In the genomic region with DNA sequence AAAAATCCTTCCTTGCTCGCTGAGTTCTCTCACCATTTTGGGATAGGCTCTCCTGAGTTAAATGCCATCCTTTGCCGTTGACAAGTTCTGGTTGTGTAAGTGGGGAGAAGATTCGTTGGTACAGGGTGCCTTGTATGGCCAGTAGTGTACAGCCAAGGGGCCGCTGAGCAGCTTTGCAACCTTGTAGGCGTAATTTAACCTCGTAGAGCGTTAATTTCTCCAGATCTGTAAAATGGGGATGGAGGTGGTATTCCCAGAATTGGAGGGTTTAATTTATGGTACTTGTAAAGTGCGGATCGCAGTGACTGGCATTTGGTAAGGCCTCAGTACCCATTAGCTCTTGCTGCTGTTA, we compare ENCODE assay signal across 2 cellular contexts.
TF ChIP-seq lines count a peak whose summit lies in the region.

No MANE protein-coding gene starts in this region.

TF ChIP-seq in HEK293, 187 proteins besides CTCF, POLR2A, EP300 and RAD21:
- no peak for TF ChIP-seq ZFHX2 (tag by site-specific recombination; conservative IDR thresholded peaks at IDR 0.05)
- no peak for TF ChIP-seq ZNF433 (tag by site-specific recombination; IDR thresholded peaks at IDR 0.05; ENCODE audit: low read depth)
- TF ChIP-seq, protein P1, sequence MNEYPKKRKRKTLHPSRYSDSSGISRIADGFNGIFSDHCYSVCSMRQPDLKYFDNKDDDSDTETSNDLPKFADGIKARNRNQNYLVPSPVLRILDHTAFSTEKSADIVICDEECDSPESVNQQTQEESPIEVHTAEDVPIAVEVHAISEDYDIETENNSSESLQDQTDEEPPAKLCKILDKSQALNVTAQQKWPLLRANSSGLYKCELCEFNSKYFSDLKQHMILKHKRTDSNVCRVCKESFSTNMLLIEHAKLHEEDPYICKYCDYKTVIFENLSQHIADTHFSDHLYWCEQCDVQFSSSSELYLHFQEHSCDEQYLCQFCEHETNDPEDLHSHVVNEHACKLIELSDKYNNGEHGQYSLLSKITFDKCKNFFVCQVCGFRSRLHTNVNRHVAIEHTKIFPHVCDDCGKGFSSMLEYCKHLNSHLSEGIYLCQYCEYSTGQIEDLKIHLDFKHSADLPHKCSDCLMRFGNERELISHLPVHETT (tag by site-specific recombination; IDR thresholded peaks at IDR 0.05), result no peak
- 0 out of 2 replicates have a peak, but pooled peaks have one; percentile 39 for TF ChIP-seq ZNF600 (tag by site-specific recombination; IDR thresholded peaks at IDR 0.05)
- TF ChIP-seq ZBTB17 (tag by site-specific recombination; IDR thresholded peaks at IDR 0.05), result peak; percentile 44
- no peak for TF ChIP-seq ZNF350 (tag by site-specific recombination; IDR thresholded peaks at IDR 0.05)
TF ChIP-seq in HEK293: peak in this region for 2.

TF ChIP-seq in K562, 482 proteins besides CTCF, POLR2A, EP300 and RAD21:
- TF ChIP-seq, protein P2, sequence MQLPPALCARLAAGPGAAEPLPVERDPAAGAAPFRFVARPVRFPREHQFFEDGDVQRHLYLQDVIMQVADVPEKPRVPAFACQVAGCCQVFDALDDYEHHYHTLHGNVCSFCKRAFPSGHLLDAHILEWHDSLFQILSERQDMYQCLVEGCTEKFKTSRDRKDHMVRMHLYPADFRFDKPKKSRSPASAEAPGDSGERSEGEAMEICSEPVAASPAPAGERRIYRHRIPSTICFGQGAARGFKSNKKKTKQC (CRISPR knock-in tag; IDR thresholded peaks at IDR 0.05), result no peak
- TF ChIP-seq MTA3 (IDR thresholded peaks at IDR 0.05; ENCODE audit: borderline replicate concordance), result no peak
- TF ChIP-seq ZNF77 (CRISPR knock-in tag; IDR thresholded peaks at IDR 0.05), result no peak
- TF ChIP-seq, protein P3, sequence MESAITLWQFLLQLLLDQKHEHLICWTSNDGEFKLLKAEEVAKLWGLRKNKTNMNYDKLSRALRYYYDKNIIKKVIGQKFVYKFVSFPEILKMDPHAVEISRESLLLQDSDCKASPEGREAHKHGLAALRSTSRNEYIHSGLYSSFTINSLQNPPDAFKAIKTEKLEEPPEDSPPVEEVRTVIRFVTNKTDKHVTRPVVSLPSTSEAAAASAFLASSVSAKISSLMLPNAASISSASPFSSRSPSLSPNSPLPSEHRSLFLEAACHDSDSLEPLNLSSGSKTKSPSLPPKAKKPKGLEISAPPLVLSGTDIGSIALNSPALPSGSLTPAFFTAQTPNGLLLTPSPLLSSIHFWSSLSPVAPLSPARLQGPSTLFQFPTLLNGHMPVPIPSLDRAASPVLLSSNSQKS (CRISPR knock-in tag; IDR thresholded peaks at IDR 0.05), result no peak
- no peak for TF ChIP-seq HNRNPUL1 (IDR thresholded peaks at IDR 0.05; ENCODE audit: low read length)
- TF ChIP-seq ZNF561 (CRISPR knock-in tag; conservative IDR thresholded peaks at IDR 0.05), result no peak
- no peak for TF ChIP-seq MTA1 (IDR thresholded peaks at IDR 0.05; ENCODE audit: borderline replicate concordance)
- TF ChIP-seq, protein P4, sequence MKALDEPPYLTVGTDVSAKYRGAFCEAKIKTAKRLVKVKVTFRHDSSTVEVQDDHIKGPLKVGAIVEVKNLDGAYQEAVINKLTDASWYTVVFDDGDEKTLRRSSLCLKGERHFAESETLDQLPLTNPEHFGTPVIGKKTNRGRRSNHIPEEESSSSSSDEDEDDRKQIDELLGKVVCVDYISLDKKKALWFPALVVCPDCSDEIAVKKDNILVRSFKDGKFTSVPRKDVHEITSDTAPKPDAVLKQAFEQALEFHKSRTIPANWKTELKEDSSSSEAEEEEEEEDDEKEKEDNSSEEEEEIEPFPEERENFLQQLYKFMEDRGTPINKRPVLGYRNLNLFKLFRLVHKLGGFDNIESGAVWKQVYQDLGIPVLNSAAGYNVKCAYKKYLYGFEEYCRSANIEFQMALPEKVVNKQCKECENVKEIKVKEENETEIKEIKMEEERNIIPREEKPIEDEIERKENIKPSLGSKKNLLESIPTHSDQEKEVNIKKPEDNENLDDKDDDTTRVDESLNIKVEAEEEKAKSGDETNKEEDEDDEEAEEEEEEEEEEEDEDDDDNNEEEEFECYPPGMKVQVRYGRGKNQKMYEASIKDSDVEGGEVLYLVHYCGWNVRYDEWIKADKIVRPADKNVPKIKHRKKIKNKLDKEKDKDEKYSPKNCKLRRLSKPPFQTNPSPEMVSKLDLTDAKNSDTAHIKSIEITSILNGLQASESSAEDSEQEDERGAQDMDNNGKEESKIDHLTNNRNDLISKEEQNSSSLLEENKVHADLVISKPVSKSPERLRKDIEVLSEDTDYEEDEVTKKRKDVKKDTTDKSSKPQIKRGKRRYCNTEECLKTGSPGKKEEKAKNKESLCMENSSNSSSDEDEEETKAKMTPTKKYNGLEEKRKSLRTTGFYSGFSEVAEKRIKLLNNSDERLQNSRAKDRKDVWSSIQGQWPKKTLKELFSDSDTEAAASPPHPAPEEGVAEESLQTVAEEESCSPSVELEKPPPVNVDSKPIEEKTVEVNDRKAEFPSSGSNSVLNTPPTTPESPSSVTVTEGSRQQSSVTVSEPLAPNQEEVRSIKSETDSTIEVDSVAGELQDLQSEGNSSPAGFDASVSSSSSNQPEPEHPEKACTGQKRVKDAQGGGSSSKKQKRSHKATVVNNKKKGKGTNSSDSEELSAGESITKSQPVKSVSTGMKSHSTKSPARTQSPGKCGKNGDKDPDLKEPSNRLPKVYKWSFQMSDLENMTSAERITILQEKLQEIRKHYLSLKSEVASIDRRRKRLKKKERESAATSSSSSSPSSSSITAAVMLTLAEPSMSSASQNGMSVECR (CRISPR knock-in tag; IDR thresholded peaks at IDR 0.05), result no peak
- TF ChIP-seq, protein P5, sequence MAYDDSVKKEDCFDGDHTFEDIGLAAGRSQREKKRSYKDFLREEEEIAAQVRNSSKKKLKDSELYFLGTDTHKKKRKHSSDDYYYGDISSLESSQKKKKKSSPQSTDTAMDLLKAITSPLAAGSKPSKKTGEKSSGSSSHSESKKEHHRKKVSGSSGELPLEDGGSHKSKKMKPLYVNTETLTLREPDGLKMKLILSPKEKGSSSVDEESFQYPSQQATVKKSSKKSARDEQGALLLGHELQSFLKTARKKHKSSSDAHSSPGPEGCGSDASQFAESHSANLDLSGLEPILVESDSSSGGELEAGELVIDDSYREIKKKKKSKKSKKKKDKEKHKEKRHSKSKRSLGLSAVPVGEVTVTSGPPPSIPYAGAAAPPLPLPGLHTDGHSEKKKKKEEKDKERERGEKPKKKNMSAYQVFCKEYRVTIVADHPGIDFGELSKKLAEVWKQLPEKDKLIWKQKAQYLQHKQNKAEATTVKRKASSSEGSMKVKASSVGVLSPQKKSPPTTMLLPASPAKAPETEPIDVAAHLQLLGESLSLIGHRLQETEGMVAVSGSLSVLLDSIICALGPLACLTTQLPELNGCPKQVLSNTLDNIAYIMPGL (CRISPR knock-in tag; IDR thresholded peaks at IDR 0.05), result no peak
- TF ChIP-seq ZNF668 (CRISPR knock-in tag; IDR thresholded peaks at IDR 0.05), result no peak
- TF ChIP-seq PTBP1 (IDR thresholded peaks at IDR 0.05; ENCODE audit: low read depth, low read length), result no peak
- TF ChIP-seq, protein P6, sequence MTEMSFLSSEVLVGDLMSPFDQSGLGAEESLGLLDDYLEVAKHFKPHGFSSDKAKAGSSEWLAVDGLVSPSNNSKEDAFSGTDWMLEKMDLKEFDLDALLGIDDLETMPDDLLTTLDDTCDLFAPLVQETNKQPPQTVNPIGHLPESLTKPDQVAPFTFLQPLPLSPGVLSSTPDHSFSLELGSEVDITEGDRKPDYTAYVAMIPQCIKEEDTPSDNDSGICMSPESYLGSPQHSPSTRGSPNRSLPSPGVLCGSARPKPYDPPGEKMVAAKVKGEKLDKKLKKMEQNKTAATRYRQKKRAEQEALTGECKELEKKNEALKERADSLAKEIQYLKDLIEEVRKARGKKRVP (CRISPR knock-in tag; IDR thresholded peaks at IDR 0.05), result no peak
- no peak for TF ChIP-seq HNRNPK (IDR thresholded peaks at IDR 0.05; ENCODE audit: low read depth, low read length, poor library complexity, severe bottlenecking)
